ENCODE assay signal across 1 cellular context in the genomic region with DNA sequence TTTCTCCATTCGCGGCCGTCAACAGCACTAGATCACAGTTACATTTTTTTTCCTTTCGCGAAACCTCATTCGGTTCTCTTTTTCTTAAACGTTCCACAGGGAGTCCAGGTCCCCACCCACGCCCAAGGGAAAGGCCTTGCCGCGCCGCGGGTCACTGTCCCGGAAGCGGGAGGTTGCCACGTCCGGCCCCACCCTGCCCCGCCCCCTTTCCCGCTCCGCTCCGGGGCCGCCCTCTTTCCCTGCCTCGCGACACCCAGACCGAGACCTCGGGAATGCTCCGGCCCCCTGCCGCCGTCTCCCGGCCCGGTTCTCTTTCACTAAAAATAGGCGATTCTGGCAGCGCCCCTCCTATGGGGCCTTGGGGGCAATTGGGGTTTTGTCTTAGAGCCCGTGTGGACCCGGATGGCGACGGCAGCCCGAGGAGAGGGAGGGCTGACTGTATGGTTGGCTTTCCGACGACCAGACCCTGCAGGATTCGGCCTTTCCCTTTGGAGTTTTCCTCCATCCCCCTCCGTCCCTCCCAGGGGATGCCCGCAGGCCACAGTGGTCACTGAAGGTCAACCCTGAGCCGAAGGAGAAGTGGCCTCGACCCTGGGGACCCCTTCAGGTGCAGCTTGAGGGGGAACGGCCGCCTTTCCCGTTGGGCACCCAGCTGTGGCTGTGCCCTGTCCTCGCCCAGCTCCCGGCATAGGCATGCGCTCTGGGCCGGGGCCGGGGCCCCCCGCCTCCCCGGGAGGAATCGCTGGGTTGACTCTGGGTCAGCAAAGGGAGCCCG.
TF ChIP-seq lines count a peak whose summit lies in the region.

No MANE protein-coding gene starts in this region.

TF ChIP-seq in HepG2, 621 proteins besides CTCF, POLR2A, EP300 and RAD21 (continued from another document and continues in another):
- TF ChIP-seq SOX5 (CRISPR knock-in tag; IDR thresholded peaks at IDR 0.05; ENCODE audit: borderline replicate concordance) (no peak; the same call in 1 of the 2 replicates), RELA (CRISPR knock-in tag; IDR thresholded peaks at IDR 0.05) (no peak), ZNF292 (CRISPR knock-in tag; IDR thresholded peaks at IDR 0.05; ENCODE audit: borderline replicate concordance, low read depth) (no peak), ZBTB42 (CRISPR knock-in tag; IDR thresholded peaks at IDR 0.05) (no peak), ZNF3 (CRISPR knock-in tag; IDR thresholded peaks at IDR 0.05) (no peak), NR2F2 (IDR thresholded peaks at IDR 0.05; ENCODE audit: borderline replicate concordance, low read depth) (peak; percentile 17; the same call in 1 of the 2 replicates), THAP11 (CRISPR knock-in tag; IDR thresholded peaks at IDR 0.05) (peak; percentile 73; the same call in 1 of the 2 replicates), TFAP4 (IDR thresholded peaks at IDR 0.05; ENCODE audit: borderline replicate concordance, low read depth) (0 out of 2 replicates have a peak, but pooled peaks have one; percentile 38), NCOA2 (CRISPR knock-in tag; IDR thresholded peaks at IDR 0.05) (0 out of 2 replicates have a peak, but pooled peaks have one; percentile 22), FIP1L1 (IDR thresholded peaks at IDR 0.05; ENCODE audit: borderline replicate concordance, insufficient read depth, low read depth, low read length) (no peak), RARG (CRISPR knock-in tag; IDR thresholded peaks at IDR 0.05; ENCODE audit: low read depth) (no peak; the same call in 1 of the 2 replicates), HOXD1 (CRISPR knock-in tag; IDR thresholded peaks at IDR 0.05) (0 out of 2 replicates have a peak, but pooled peaks have one; percentile 51), DMTF1 (CRISPR knock-in tag; IDR thresholded peaks at IDR 0.05) (0 out of 2 replicates have a peak, but pooled peaks have one; percentile 35), ZNF232 (CRISPR knock-in tag; IDR thresholded peaks at IDR 0.05; ENCODE audit: borderline replicate concordance) (no peak; the same call in 1 of the 2 replicates), FOXM1 (CRISPR knock-in tag; IDR thresholded peaks at IDR 0.05) (no peak), JUN (CRISPR knock-in tag; IDR thresholded peaks at IDR 0.05) (no peak), AKNA (CRISPR knock-in tag; IDR thresholded peaks at IDR 0.05; ENCODE audit: borderline replicate concordance) (no peak), AHR (CRISPR knock-in tag; IDR thresholded peaks at IDR 0.05) (peak; percentile 57; the same call in 1 of the 2 replicates), ZNF704 (CRISPR knock-in tag; IDR thresholded peaks at IDR 0.05; ENCODE audit: borderline replicate concordance) (0 out of 2 replicates have a peak, but pooled peaks have one; percentile 29), ZMYM2 (CRISPR knock-in tag; IDR thresholded peaks at IDR 0.05) (no peak), JDP2 (CRISPR knock-in tag; IDR thresholded peaks at IDR 0.05; ENCODE audit: borderline replicate concordance) (no peak; the same call in 1 of the 2 replicates), ZNF317 (CRISPR knock-in tag; IDR thresholded peaks at IDR 0.05) (no peak), MTF2 (CRISPR knock-in tag; IDR thresholded peaks at IDR 0.05; ENCODE audit: borderline replicate concordance) (no peak), GPN1 (CRISPR knock-in tag; IDR thresholded peaks at IDR 0.05; ENCODE audit: borderline replicate concordance) (no peak), ZNF138 (CRISPR knock-in tag; IDR thresholded peaks at IDR 0.05; ENCODE audit: low read depth) (no peak), ZNF234 (CRISPR knock-in tag; conservative IDR thresholded peaks at IDR 0.05) (peak; percentile 62), ZNF550 (CRISPR knock-in tag; IDR thresholded peaks at IDR 0.05; ENCODE audit: borderline replicate concordance) (no peak), ZNF597 (CRISPR knock-in tag; IDR thresholded peaks at IDR 0.05) (no peak), ZNF382 (CRISPR knock-in tag; IDR thresholded peaks at IDR 0.05; ENCODE audit: borderline replicate concordance) (no peak), ZNF781 (CRISPR knock-in tag; IDR thresholded peaks at IDR 0.05; ENCODE audit: borderline replicate concordance, not compliant biosample characterization) (peak; percentile 67), SOX13 (IDR thresholded peaks at IDR 0.05) (no peak), SOX13 (CRISPR knock-in tag; conservative IDR thresholded peaks at IDR 0.05 in 1 of 2, IDR thresholded peaks at IDR 0.05 in 1 of 2) (0 out of 4 replicates have a peak, but pooled peaks of 1 of the 2 experiments have one; percentile 36), RARA (CRISPR knock-in tag; IDR thresholded peaks at IDR 0.05) (0 out of 2 replicates have a peak, but pooled peaks have one; percentile 8), BRD4 (CRISPR knock-in tag; IDR thresholded peaks at IDR 0.05) (no peak), ZNF331 (CRISPR knock-in tag; IDR thresholded peaks at IDR 0.05) (no peak), ZNF17 (CRISPR knock-in tag; IDR thresholded peaks at IDR 0.05) (no peak)
- TF ChIP-seq, protein P1, sequence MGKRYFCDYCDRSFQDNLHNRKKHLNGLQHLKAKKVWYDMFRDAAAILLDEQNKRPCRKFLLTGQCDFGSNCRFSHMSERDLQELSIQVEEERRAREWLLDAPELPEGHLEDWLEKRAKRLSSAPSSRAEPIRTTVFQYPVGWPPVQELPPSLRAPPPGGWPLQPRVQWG (CRISPR knock-in tag; IDR thresholded peaks at IDR 0.05; ENCODE audit: borderline replicate concordance, low read depth) = no peak
- TF ChIP-seq, protein P2, sequence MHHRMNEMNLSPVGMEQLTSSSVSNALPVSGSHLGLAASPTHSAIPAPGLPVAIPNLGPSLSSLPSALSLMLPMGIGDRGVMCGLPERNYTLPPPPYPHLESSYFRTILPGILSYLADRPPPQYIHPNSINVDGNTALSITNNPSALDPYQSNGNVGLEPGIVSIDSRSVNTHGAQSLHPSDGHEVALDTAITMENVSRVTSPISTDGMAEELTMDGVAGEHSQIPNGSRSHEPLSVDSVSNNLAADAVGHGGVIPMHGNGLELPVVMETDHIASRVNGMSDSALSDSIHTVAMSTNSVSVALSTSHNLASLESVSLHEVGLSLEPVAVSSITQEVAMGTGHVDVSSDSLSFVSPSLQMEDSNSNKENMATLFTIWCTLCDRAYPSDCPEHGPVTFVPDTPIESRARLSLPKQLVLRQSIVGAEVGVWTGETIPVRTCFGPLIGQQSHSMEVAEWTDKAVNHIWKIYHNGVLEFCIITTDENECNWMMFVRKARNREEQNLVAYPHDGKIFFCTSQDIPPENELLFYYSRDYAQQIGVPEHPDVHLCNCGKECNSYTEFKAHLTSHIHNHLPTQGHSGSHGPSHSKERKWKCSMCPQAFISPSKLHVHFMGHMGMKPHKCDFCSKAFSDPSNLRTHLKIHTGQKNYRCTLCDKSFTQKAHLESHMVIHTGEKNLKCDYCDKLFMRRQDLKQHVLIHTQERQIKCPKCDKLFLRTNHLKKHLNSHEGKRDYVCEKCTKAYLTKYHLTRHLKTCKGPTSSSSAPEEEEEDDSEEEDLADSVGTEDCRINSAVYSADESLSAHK (CRISPR knock-in tag; IDR thresholded peaks at IDR 0.05; ENCODE audit: borderline replicate concordance) = no peak
- TF ChIP-seq, protein P3, sequence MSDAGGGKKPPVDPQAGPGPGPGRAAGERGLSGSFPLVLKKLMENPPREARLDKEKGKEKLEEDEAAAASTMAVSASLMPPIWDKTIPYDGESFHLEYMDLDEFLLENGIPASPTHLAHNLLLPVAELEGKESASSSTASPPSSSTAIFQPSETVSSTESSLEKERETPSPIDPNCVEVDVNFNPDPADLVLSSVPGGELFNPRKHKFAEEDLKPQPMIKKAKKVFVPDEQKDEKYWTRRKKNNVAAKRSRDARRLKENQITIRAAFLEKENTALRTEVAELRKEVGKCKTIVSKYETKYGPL (CRISPR knock-in tag; IDR thresholded peaks at IDR 0.05) = 0 out of 2 replicates have a peak, but pooled peaks have one; percentile 56
- TF ChIP-seq, protein P4, sequence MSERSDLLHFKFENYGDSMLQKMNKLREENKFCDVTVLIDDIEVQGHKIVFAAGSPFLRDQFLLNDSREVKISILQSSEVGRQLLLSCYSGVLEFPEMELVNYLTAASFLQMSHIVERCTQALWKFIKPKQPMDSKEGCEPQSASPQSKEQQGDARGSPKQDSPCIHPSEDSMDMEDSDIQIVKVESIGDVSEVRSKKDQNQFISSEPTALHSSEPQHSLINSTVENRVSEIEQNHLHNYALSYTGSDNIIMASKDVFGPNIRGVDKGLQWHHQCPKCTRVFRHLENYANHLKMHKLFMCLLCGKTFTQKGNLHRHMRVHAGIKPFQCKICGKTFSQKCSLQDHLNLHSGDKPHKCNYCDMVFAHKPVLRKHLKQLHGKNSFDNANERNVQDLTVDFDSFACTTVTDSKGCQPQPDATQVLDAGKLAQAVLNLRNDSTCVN (CRISPR knock-in tag; IDR thresholded peaks at IDR 0.05; ENCODE audit: borderline replicate concordance) = no peak; the same call in 1 of the 2 replicates
